In genomic region chr15:52651868-52652267, GRCh38 we compare ENCODE assay signal across 1 cellular context.
TF ChIP-seq lines count a peak whose summit lies in the region.

No MANE protein-coding gene starts in this region.

TF ChIP-seq in K562, 482 proteins besides CTCF, POLR2A, EP300 and RAD21 (continued from another document):
- no peak for TF ChIP-seq ZBTB12 (CRISPR knock-in tag; IDR thresholded peaks at IDR 0.05)
- TF ChIP-seq ZNF24 (IDR thresholded peaks at IDR 0.05): peak; percentile 57; the same call in 1 of the 2 replicates
- no peak for TF ChIP-seq KLF13 (tag; IDR thresholded peaks at IDR 0.05; ENCODE audit: borderline replicate concordance, low read depth)
- TF ChIP-seq DPF2 (IDR thresholded peaks at IDR 0.05): 0 out of 2 replicates have a peak, but pooled peaks have one; percentile 10
